In genomic region chr6:9518433-9518832, GRCh38 we compare ENCODE assay signal across 2 cellular contexts.
TF ChIP-seq lines count a peak whose summit lies in the region.

No MANE protein-coding gene starts in this region.

TF ChIP-seq in IMR-90, 13 proteins besides CTCF, POLR2A, EP300 and RAD21:
- TF ChIP-seq MAFK (IDR thresholded peaks at IDR 0.05; ENCODE audit: low read depth, low read length) (peak; percentile 76), RCOR1 (IDR thresholded peaks at IDR 0.05; ENCODE audit: insufficient replicate concordance, low read length) (no peak), NFE2L2 (IDR thresholded peaks at IDR 0.05; ENCODE audit: low read depth, low read length) (no peak)

TF ChIP-seq in K562, 482 proteins besides CTCF, POLR2A, EP300 and RAD21:
- TF ChIP-seq ASH1L (IDR thresholded peaks at IDR 0.05; ENCODE audit: borderline replicate concordance, low read depth, partially characterized antibody) = no peak
- no peak for TF ChIP-seq ARNT (IDR thresholded peaks at IDR 0.05)
- no peak for TF ChIP-seq DDX20 (tag; IDR thresholded peaks at IDR 0.05; ENCODE audit: low read depth)
- TF ChIP-seq ZFP30 (CRISPR knock-in tag; IDR thresholded peaks at IDR 0.05; ENCODE audit: borderline replicate concordance) = no peak
- no peak for TF ChIP-seq FIP1L1 (IDR thresholded peaks at IDR 0.05; ENCODE audit: low read depth, low read length, poor library complexity, severe bottlenecking)
- no peak for TF ChIP-seq EZH2 (IDR thresholded peaks at IDR 0.05; ENCODE audit: borderline replicate concordance, low read depth, low read length)
- no peak for TF ChIP-seq ZNF23 (CRISPR knock-in tag; IDR thresholded peaks at IDR 0.05)
- TF ChIP-seq TCFL5 (CRISPR knock-in tag; conservative IDR thresholded peaks at IDR 0.05) = no peak
- TF ChIP-seq KLF13 (tag; IDR thresholded peaks at IDR 0.05; ENCODE audit: borderline replicate concordance, low read depth) = no peak
- no peak for TF ChIP-seq BCL6 (CRISPR knock-in tag; IDR thresholded peaks at IDR 0.05)
- no peak for TF ChIP-seq KDM4B (IDR thresholded peaks at IDR 0.05; ENCODE audit: borderline replicate concordance in 2 of 2, low read depth in 1 of 2)
- TF ChIP-seq MAFF (IDR thresholded peaks at IDR 0.05; ENCODE audit: low read length) = peak; percentile 23; the same call in 1 of the 2 replicates
- TF ChIP-seq ZNF316 (IDR thresholded peaks at IDR 0.05) = peak; percentile 75
- TF ChIP-seq RBM22 (IDR thresholded peaks at IDR 0.05; ENCODE audit: low read depth, low read length, poor library complexity, severe bottlenecking) = no peak
- TF ChIP-seq SMAD1 (IDR thresholded peaks at IDR 0.05; ENCODE audit: low read depth, low read length, partially characterized antibody) = no peak
- TF ChIP-seq ZBED1 (IDR thresholded peaks at IDR 0.05) = no peak
- TF ChIP-seq ZNF408 (CRISPR knock-in tag; IDR thresholded peaks at IDR 0.05; ENCODE audit: low read depth) = no peak
- peak; percentile 21; the same call in 1 of the 2 replicates for TF ChIP-seq MAFK (IDR thresholded peaks at IDR 0.05; ENCODE audit: low read length)
- TF ChIP-seq, protein P1, sequence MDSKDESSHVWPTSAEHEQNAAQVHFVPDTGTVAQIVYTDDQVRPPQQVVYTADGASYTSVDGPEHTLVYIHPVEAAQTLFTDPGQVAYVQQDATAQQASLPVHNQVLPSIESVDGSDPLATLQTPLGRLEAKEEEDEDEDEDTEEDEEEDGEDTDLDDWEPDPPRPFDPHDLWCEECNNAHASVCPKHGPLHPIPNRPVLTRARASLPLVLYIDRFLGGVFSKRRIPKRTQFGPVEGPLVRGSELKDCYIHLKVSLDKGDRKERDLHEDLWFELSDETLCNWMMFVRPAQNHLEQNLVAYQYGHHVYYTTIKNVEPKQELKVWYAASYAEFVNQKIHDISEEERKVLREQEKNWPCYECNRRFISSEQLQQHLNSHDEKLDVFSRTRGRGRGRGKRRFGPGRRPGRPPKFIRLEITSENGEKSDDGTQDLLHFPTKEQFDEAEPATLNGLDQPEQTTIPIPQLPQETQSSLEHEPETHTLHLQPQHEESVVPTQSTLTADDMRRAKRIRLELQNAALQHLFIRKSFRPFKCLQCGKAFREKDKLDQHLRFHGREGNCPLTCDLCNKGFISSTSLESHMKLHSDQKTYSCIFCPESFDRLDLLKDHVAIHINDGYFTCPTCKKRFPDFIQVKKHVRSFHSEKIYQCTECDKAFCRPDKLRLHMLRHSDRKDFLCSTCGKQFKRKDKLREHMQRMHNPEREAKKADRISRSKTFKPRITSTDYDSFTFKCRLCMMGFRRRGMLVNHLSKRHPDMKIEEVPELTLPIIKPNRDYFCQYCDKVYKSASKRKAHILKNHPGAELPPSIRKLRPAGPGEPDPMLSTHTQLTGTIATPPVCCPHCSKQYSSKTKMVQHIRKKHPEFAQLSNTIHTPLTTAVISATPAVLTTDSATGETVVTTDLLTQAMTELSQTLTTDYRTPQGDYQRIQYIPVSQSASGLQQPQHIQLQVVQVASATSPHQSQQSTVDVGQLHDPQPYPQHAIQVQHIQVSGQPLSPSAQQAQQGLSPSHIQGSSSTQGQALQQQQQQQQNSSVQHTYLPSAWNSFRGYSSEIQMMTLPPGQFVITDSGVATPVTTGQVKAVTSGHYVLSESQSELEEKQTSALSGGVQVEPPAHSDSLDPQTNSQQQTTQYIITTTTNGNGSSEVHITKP (IDR thresholded peaks at IDR 0.05; ENCODE audit: partially characterized antibody) = no peak
- TF ChIP-seq SNRNP70 (optimal IDR thresholded peaks at IDR 0.05; ENCODE audit: low read depth, low read length) = no peak
- TF ChIP-seq C11orf30 (IDR thresholded peaks at IDR 0.05; ENCODE audit: low read depth) = peak; percentile 51
- no peak for TF ChIP-seq HMG20A (CRISPR knock-in tag; conservative IDR thresholded peaks at IDR 0.05)
- TF ChIP-seq MYC (IDR thresholded peaks at IDR 0.05; ENCODE audit: low read depth, low read length) = no peak
- TF ChIP-seq MYC (CRISPR knock-in tag; IDR thresholded peaks at IDR 0.05; ENCODE audit: borderline replicate concordance, low read depth) = no peak
- TF ChIP-seq GTF3C2 (IDR thresholded peaks at IDR 0.05; ENCODE audit: borderline replicate concordance, extremely low read depth, insufficient read length) = no peak
- TF ChIP-seq, protein P2, sequence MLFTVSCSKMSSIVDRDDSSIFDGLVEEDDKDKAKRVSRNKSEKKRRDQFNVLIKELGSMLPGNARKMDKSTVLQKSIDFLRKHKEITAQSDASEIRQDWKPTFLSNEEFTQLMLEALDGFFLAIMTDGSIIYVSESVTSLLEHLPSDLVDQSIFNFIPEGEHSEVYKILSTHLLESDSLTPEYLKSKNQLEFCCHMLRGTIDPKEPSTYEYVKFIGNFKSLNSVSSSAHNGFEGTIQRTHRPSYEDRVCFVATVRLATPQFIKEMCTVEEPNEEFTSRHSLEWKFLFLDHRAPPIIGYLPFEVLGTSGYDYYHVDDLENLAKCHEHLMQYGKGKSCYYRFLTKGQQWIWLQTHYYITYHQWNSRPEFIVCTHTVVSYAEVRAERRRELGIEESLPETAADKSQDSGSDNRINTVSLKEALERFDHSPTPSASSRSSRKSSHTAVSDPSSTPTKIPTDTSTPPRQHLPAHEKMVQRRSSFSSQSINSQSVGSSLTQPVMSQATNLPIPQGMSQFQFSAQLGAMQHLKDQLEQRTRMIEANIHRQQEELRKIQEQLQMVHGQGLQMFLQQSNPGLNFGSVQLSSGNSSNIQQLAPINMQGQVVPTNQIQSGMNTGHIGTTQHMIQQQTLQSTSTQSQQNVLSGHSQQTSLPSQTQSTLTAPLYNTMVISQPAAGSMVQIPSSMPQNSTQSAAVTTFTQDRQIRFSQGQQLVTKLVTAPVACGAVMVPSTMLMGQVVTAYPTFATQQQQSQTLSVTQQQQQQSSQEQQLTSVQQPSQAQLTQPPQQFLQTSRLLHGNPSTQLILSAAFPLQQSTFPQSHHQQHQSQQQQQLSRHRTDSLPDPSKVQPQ (CRISPR knock-in tag; IDR thresholded peaks at IDR 0.05; ENCODE audit: borderline replicate concordance) = no peak
- no peak for TF ChIP-seq CHCHD3 (CRISPR knock-in tag; IDR thresholded peaks at IDR 0.05)
- peak; percentile 44 for TF ChIP-seq MAFG (tag; conservative IDR thresholded peaks at IDR 0.05)
- no peak for TF ChIP-seq ZKSCAN3 (CRISPR knock-in tag; IDR thresholded peaks at IDR 0.05)
- TF ChIP-seq KLF6 (CRISPR knock-in tag; IDR thresholded peaks at IDR 0.05; ENCODE audit: borderline replicate concordance) = no peak
